ENCODE assay signal across 1 cellular context in the genomic region with DNA sequence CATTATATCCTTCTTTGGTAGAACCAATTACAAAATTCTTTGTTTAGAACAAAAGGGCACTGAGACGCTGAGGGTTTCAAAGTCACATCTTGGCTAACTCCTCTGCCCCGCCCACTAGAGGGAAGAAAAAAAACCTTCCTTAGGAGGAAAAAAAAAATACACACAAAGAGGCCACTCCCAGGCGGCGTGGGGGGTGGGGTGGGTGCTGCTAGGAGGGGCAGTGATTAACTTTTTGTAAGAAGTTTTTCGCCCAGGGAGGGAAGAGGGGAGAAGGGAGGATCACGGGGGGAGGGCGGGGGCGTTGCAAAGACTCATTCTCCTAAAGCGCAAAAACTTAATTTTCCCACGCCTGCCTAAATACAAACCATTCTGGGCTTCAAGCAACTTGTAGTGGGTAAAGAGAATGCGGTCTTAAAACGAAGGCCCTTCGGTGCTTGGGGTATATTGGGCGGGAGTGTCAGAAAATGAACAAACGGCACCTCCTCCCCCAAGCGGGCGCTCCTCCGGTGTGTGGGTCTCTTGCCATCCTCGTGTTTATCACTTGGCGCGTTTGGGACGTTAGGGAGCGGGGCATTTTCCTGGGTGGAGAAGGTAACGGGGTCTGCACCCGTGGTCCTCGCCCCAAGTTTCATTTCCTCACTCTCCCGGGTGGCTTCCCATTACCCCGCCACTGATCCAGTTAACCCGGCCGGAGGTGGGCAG.
TF ChIP-seq lines count a peak whose summit lies in the region.

No MANE protein-coding gene starts in this region.

TF ChIP-seq in GM23338, 12 proteins besides CTCF, POLR2A, EP300 and RAD21 (continued from another document):
- TF ChIP-seq, protein P1, sequence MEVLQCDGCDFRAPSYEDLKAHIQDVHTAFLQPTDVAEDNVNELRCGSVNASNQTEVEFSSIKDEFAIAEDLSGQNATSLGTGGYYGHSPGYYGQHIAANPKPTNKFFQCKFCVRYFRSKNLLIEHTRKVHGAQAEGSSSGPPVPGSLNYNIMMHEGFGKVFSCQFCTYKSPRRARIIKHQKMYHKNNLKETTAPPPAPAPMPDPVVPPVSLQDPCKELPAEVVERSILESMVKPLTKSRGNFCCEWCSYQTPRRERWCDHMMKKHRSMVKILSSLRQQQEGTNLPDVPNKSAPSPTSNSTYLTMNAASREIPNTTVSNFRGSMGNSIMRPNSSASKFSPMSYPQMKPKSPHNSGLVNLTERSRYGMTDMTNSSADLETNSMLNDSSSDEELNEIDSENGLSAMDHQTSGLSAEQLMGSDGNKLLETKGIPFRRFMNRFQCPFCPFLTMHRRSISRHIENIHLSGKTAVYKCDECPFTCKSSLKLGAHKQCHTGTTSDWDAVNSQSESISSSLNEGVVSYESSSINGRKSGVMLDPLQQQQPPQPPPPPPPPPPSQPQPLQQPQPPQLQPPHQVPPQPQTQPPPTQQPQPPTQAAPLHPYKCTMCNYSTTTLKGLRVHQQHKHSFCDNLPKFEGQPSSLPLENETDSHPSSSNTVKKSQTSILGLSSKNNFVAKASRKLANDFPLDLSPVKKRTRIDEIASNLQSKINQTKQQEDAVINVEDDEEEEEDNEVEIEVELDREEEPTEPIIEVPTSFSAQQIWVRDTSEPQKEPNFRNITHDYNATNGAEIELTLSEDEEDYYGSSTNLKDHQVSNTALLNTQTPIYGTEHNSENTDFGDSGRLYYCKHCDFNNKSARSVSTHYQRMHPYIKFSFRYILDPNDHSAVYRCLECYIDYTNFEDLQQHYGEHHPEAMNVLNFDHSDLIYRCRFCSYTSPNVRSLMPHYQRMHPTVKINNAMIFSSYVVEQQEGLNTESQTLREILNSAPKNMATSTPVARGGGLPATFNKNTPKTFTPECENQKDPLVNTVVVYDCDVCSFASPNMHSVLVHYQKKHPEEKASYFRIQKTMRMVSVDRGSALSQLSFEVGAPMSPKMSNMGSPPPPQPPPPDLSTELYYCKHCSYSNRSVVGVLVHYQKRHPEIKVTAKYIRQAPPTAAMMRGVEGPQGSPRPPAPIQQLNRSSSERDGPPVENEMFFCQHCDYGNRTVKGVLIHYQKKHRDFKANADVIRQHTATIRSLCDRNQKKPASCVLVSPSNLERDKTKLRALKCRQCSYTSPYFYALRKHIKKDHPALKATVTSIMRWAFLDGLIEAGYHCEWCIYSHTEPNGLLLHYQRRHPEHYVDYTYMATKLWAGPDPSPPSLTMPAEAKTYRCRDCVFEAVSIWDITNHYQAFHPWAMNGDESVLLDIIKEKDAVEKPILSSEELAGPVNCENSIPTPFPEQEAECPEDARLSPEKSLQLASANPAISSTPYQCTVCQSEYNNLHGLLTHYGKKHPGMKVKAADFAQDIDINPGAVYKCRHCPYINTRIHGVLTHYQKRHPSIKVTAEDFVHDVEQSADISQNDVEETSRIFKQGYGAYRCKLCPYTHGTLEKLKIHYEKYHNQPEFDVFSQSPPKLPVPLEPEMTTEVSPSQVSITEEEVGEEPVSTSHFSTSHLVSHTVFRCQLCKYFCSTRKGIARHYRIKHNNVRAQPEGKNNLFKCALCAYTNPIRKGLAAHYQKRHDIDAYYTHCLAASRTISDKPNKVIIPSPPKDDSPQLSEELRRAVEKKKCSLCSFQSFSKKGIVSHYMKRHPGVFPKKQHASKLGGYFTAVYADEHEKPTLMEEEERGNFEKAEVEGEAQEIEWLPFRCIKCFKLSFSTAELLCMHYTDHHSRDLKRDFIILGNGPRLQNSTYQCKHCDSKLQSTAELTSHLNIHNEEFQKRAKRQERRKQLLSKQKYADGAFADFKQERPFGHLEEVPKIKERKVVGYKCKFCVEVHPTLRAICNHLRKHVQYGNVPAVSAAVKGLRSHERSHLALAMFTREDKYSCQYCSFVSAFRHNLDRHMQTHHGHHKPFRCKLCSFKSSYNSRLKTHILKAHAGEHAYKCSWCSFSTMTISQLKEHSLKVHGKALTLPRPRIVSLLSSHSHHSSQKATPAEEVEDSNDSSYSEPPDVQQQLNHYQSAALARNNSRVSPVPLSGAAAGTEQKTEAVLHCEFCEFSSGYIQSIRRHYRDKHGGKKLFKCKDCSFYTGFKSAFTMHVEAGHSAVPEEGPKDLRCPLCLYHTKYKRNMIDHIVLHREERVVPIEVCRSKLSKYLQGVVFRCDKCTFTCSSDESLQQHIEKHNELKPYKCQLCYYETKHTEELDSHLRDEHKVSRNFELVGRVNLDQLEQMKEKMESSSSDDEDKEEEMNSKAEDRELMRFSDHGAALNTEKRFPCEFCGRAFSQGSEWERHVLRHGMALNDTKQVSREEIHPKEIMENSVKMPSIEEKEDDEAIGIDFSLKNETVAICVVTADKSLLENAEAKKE (CRISPR knock-in tag; IDR thresholded peaks at IDR 0.05): no peak
- TF ChIP-seq POLR2AphosphoS5 (IDR thresholded peaks at IDR 0.05; ENCODE audit: low read depth) (no peak), EZH2 (IDR thresholded peaks at IDR 0.05; ENCODE audit: low read depth, unreplicated experiment) (peak; percentile 65), JUNB (IDR thresholded peaks at IDR 0.05; ENCODE audit: unreplicated experiment) (no peak), NANOG (IDR thresholded peaks at IDR 0.05; ENCODE audit: borderline replicate concordance) (no peak), EZH2phosphoT487 (IDR thresholded peaks at IDR 0.05; ENCODE audit: unreplicated experiment) (no peak), STAT1 (IDR thresholded peaks at IDR 0.05; ENCODE audit: unreplicated experiment) (no peak)
